Comparison of ENCODE assay signal across 10 cellular contexts in the genomic region with DNA sequence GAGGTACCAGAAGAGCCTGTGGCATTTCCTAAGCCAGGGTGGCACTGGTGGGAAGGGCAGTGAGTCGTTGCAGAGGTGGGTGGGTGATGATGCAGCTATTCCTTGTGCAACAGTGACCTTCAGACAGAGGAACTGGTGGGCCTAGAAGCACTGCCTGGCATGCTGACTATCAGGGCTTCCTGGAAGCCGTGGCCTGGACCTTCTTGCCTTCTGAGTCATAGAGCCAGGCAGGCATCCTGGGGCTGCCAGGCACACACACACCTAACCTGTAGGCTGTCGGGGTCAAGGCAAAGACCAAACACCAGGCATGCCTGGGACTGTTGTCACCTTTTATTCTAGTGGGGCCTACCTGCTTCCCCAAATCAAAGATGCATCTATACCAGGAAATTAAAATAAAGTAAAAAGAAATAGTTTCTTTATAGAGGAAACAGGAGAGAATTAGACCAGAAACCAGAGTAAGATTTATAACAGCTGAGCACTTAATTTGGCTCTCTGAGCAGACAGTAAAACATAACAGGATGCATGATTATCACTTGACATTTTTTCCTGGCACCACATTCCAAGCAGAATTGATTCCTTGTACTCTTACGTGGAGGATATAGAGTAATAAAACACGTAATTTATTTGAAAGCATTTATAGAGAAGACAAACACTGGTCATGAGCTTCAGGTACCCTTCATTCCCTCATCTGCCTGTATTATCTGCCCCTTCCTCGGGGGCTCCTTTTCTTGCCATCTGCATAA. TPM values are rescaled to one million over a fixed set of nuclear protein-coding genes. Genes with fewer than 3 reads are reported as not detected.
DNase-seq lines count a peak whose midpoint lies in the region; ATAC-seq and TF ChIP-seq lines count a peak whose summit lies in the region.
"Had no signal": no experiment of that assay in that cellular context is flagged by ENCODE, and none has a peak within 500 bp of the region (broad histone marks: within the 10 kb centered on the region; RNA-seq: fewer than 3 reads in every experiment).

No MANE protein-coding gene starts in this region.

- H3K27ac ChIP-seq in CD4-positive, alpha-beta T cell (ENCODE audit: low read depth, low read length) = no peak overlapping the region
- H3K27ac ChIP-seq in SK-N-SH (ENCODE audit: low read depth in 2 of 2, low read length in 1 of 2) (peak overlapping the region in 1 of 2 experiments; percentile 56; a peak in 2 of 4 replicates), duodenal mucosa (ENCODE audit: low read depth, low read length) (peak overlapping the region; percentile 17), trophoblast cell (ENCODE audit: low read depth, low read length) (no peak overlapping the region)

- peaks cover 91% of the 10 kb centered on the region for H3K36me3 Mint-ChIP-seq in CD4-positive, alpha-beta T cell (ENCODE audit: low read depth)

- no peaks in the 10 kb centered on the region for H4K20me1 ChIP-seq in SK-N-SH (ENCODE audit: insufficient read depth)

- no peak for TF ChIP-seq EP300 in SK-N-SH (IDR thresholded peaks at IDR 0.05; ENCODE audit: borderline replicate concordance in 1 of 2, low read depth in 1 of 2, low read length in 1 of 2)

- no peaks in the 10 kb centered on the region for H3K9me3 ChIP-seq in CD4-positive, alpha-beta T cell (ENCODE audit: control insufficient read depth, low read length)
- H3K9me3 ChIP-seq in SK-N-SH = no peaks in the 10 kb centered on the region
- H3K9me3 ChIP-seq in duodenal mucosa (ENCODE audit: control insufficient read depth in 1 of 2, low read length in 2 of 2) = no peaks in the 10 kb centered on the region
- no peaks in the 10 kb centered on the region for H3K9me3 ChIP-seq in trophoblast cell (ENCODE audit: insufficient read depth, low read depth, low read length)
- H3K9me3 ChIP-seq: ascending aorta had no signal

- no peaks in the 10 kb centered on the region for H3K27me3 Mint-ChIP-seq in CD4-positive, alpha-beta T cell
- H3K27me3 Mint-ChIP-seq: memory B cell had no signal

- H3K4me3 ChIP-seq in SK-N-SH (ENCODE audit: low read depth in 2 of 2, low read length in 1 of 2) (no peak overlapping the region), duodenal mucosa (ENCODE audit: low read depth in 1 of 2, low read length in 2 of 2) (no peak overlapping the region), trophoblast cell (ENCODE audit: low read depth, low read length) (no peak overlapping the region)
- H3K4me3 ChIP-seq: ascending aorta had no signal

- DNase-seq in CD4-positive, alpha-beta T cell = peak in 2 of 10 experiments; percentile 15 to 44
- DNase-seq in SK-N-SH (no peak), trophoblast cell (peak; percentile 94), middle frontal gyrus (ENCODE audit: extremely low spot score, low spot score) (no peak), GOT3 (lab: John Stamatoyannopoulos, UW) (no peak), NCI-H1436 (lab: John Stamatoyannopoulos, UW) (no peak)

- no peak overlapping the region for H3K14ac ChIP-seq in trophoblast cell (ENCODE audit: low read length)

- H3K79me2 ChIP-seq in SK-N-SH (ENCODE audit: insufficient read depth) (no peaks in the 10 kb centered on the region), trophoblast cell (ENCODE audit: control insufficient read depth, insufficient read depth, low read length, poor library complexity) (no peaks in the 10 kb centered on the region)

- H4K8ac ChIP-seq in trophoblast cell (ENCODE audit: low read depth, low read length) = no peak overlapping the region

- no peak overlapping the region for H2BK120ac ChIP-seq in trophoblast cell (ENCODE audit: insufficient read depth, low read length, poor library complexity)

- no peak for TF ChIP-seq RAD21 in SK-N-SH (IDR thresholded peaks at IDR 0.05; ENCODE audit: low read length)

- H3K9me3 Mint-ChIP-seq in CD4-positive, alpha-beta T cell = no peaks in the 10 kb centered on the region
- H3K9me3 Mint-ChIP-seq: memory B cell had no signal

- intact Hi-C loops in CD4-positive, alpha-beta T cell (cut with DNase I, micrococcal nuclease) = no loop called here

- no peak overlapping the region for H3K23ac ChIP-seq in trophoblast cell (ENCODE audit: low read length)

- H3K27me3 ChIP-seq in CD4-positive, alpha-beta T cell (ENCODE audit: control insufficient read depth, insufficient read depth, low read length) = no peaks in the 10 kb centered on the region
- H3K27me3 ChIP-seq in SK-N-SH (ENCODE audit: insufficient read depth) = no peaks in the 10 kb centered on the region
- H3K27me3 ChIP-seq in duodenal mucosa (ENCODE audit: control insufficient read depth in 1 of 2, insufficient read depth in 2 of 2, low read length in 2 of 2) = no peaks in the 10 kb centered on the region
- H3K27me3 ChIP-seq in trophoblast cell (ENCODE audit: insufficient read depth, low read length) = no peaks in the 10 kb centered on the region
- H3K27me3 ChIP-seq: ascending aorta had no signal

- no peak overlapping the region for H4K91ac ChIP-seq in trophoblast cell (ENCODE audit: low read depth, low read length)

- TF ChIP-seq CTCF in CD4-positive, alpha-beta T cell (IDR thresholded peaks at IDR 0.05) = no peak
- no peak for TF ChIP-seq CTCF in SK-N-SH (IDR thresholded peaks at IDR 0.05)

- H3K18ac ChIP-seq in trophoblast cell (ENCODE audit: low read length) = no peak overlapping the region

- H3K4me1 Mint-ChIP-seq in CD4-positive, alpha-beta T cell (ENCODE audit: low read depth) = peaks cover 61% of the 10 kb centered on the region

- H3K9ac ChIP-seq in SK-N-SH (no peak overlapping the region), duodenal mucosa (ENCODE audit: low read depth in 1 of 2, low read length in 2 of 2) (no peak overlapping the region), trophoblast cell (ENCODE audit: low read length) (no peak overlapping the region)

- H3F3A ChIP-seq in SK-N-SH (replicated peaks; ENCODE audit: insufficient read depth) = peaks cover 3% of the 10 kb centered on the region

- H3K36me3 ChIP-seq in SK-N-SH (replicated peaks in 1 of 2; ENCODE audit: control insufficient read depth in 1 of 2, insufficient read depth in 2 of 2, low read length in 1 of 2) = peaks cover 20 to 44% of the 10 kb centered on the region in 2 experiments
- peaks cover 48 to 82% of the 10 kb centered on the region in 2 donors for H3K36me3 ChIP-seq in duodenal mucosa (ENCODE audit: control insufficient read depth in 1 of 2, insufficient read depth in 2 of 2, low read length in 2 of 2)
- peaks cover 16 to 35% of the 10 kb centered on the region in 2 experiments for H3K36me3 ChIP-seq in trophoblast cell (ENCODE audit: control insufficient read depth in 1 of 2, insufficient read depth in 2 of 2, low read length in 2 of 2)

- H3K27ac Mint-ChIP-seq in CD4-positive, alpha-beta T cell = peak overlapping the region; percentile 69
- H3K27ac Mint-ChIP-seq: memory B cell had no signal

- H3K79me1 ChIP-seq in trophoblast cell (ENCODE audit: low read length) = peaks cover 2% of the 10 kb centered on the region

- H3K4me1 ChIP-seq in SK-N-SH (ENCODE audit: control insufficient read depth in 1 of 2, insufficient read depth in 2 of 2, low read depth in 1 of 2, low read length in 1 of 2) = peaks cover 3 to 5% of the 10 kb centered on the region in 2 experiments; a peak in 2 of 4 replicates
- H3K4me1 ChIP-seq in duodenal mucosa (ENCODE audit: control insufficient read depth in 1 of 2, insufficient read depth in 2 of 2, low read length in 2 of 2) = peaks cover 14 to 34% of the 10 kb centered on the region in 2 donors
- H3K4me1 ChIP-seq in trophoblast cell (ENCODE audit: control insufficient read depth in 1 of 2, insufficient read depth in 2 of 2, low read length in 2 of 2) = peaks cover 9 to 16% of the 10 kb centered on the region in 2 experiments
- H3K4me1 ChIP-seq: ascending aorta had no signal

- POLR2A ChIA-PET in CD4-positive, alpha-beta T cell (lab: Charles Lee) = interaction anchor here (1.6 kb wide), 1 partner anchor 24 kb away, joined by 4 read pairs; no protein-coding TSS in a partner anchor
- POLR2A ChIA-PET in SK-N-SH (lab: Yijun Ruan, JAX) = no interaction called here

- H2AK5ac ChIP-seq in trophoblast cell (ENCODE audit: low read length) = no peak overlapping the region

- H3K4me2 ChIP-seq in SK-N-SH (0 out of 2 replicates have a peak overlapping the region, but pooled peaks have one; percentile 21), trophoblast cell (ENCODE audit: low read length) (no peak overlapping the region)

- H4K12ac ChIP-seq in trophoblast cell (ENCODE audit: low read depth, low read length) = no peak overlapping the region

- no peaks in the 10 kb centered on the region for H3K9me2 ChIP-seq in SK-N-SH

- 69% methylated on average over 4 of the region's 6 CpGs for WGBS in SK-N-SH (ENCODE audit: low lambda C conversion rate)
- WGBS in trophoblast cell (ENCODE audit: extremely low coverage, insufficient coverage, insufficient read length) = no CpG with 5 or more reads among the region's 6 CpGs

- CTCF ChIA-PET in CD4-positive, alpha-beta T cell (lab: Charles Lee) = no interaction called here
- CTCF ChIA-PET in SK-N-SH (lab: Yijun Ruan, JAX) = interaction anchor here (1.1 kb wide), 1 partner anchor 182 kb away, joined by 4 read pairs; no protein-coding TSS in a partner anchor

- no peak for ATAC-seq in CD4-positive, alpha-beta T cell (ENCODE audit: poor library complexity)
- no peak for ATAC-seq in HG02610 (IDR thresholded peaks at IDR 0.05; ENCODE audit: unreplicated experiment)

- H3K4me3 Mint-ChIP-seq in CD4-positive, alpha-beta T cell = no peak overlapping the region
- H3K4me3 Mint-ChIP-seq: memory B cell had no signal

- no peak overlapping the region for H3K4ac ChIP-seq in trophoblast cell (ENCODE audit: low read depth, low read length)

- H2AFZ ChIP-seq in SK-N-SH (ENCODE audit: low read depth) (no peak overlapping the region), trophoblast cell (ENCODE audit: insufficient read depth, low read length, poor library complexity) (no peak overlapping the region)

- no peak overlapping the region for H2BK5ac ChIP-seq in trophoblast cell (ENCODE audit: low read depth, low read length, poor library complexity)

- no peak overlapping the region for H2BK12ac ChIP-seq in trophoblast cell (ENCODE audit: low read length)

TF ChIP-seq in SK-N-SH, 30 proteins besides CTCF, POLR2A, EP300 and RAD21:
- TF ChIP-seq TCF12 (IDR thresholded peaks at IDR 0.05) (peak; percentile 9; the same call in 1 of the 2 replicates), JUND (IDR thresholded peaks at IDR 0.05) (no peak), FOSL2 (IDR thresholded peaks at IDR 0.05; ENCODE audit: borderline replicate concordance, low read depth) (peak; percentile 56; the same call in 1 of the 2 replicates)

RNA-seq across cellular contexts. Expression of gene NANS, which starts 25.1 kb away (rescaled TPM):
- 10 to 100 TPM; 70.5 to 74.0 TPM for total RNA-seq in CD4-positive, alpha-beta T cell
- 53.5 and 61.3 TPM in 2 replicates for polyA plus RNA-seq in SK-N-SH (2012; rRNA removed)
- polyA plus RNA-seq in SK-N-SH (2012; cell fraction: cytosol; rRNA removed) = 48.8 and 53.9 TPM in 2 replicates
- polyA plus RNA-seq in SK-N-SH (2012; cell fraction: nucleus; rRNA removed) = 37.0 and 46.0 TPM in 2 replicates
- polyA plus RNA-seq in trophoblast cell (2013) = 79.6 and 80.2 TPM in 2 replicates

RNA-seq across cellular contexts. Expression of gene TRIM14, which starts 37.4 kb away (rescaled TPM):
- total RNA-seq in CD4-positive, alpha-beta T cell = 10 to 100 TPM; 23.5 to 23.6 TPM
- 13.4 and 15.3 TPM in 2 replicates for polyA plus RNA-seq in SK-N-SH (2012; rRNA removed)
- polyA plus RNA-seq in SK-N-SH (2012; cell fraction: cytosol; rRNA removed) = 10.7 and 16.1 TPM in 2 replicates
- 18.3 and 19.3 TPM in 2 replicates for polyA plus RNA-seq in SK-N-SH (2012; cell fraction: nucleus; rRNA removed)
- polyA plus RNA-seq in trophoblast cell (2013) = 2.1 and 2.3 TPM in 2 replicates

Comparison
In these comparisons a context has a peak if more than half of its experiments do, and no peak if none do; other contexts are left out.
1. DNase-seq: peak in trophoblast cell (2 of 2); none in SK-N-SH (single experiment), middle frontal gyrus (single experiment), GOT3 (single experiment) and NCI-H1436 (single experiment).